ENCODE assay signal across 8 cellular contexts in the genomic region with DNA sequence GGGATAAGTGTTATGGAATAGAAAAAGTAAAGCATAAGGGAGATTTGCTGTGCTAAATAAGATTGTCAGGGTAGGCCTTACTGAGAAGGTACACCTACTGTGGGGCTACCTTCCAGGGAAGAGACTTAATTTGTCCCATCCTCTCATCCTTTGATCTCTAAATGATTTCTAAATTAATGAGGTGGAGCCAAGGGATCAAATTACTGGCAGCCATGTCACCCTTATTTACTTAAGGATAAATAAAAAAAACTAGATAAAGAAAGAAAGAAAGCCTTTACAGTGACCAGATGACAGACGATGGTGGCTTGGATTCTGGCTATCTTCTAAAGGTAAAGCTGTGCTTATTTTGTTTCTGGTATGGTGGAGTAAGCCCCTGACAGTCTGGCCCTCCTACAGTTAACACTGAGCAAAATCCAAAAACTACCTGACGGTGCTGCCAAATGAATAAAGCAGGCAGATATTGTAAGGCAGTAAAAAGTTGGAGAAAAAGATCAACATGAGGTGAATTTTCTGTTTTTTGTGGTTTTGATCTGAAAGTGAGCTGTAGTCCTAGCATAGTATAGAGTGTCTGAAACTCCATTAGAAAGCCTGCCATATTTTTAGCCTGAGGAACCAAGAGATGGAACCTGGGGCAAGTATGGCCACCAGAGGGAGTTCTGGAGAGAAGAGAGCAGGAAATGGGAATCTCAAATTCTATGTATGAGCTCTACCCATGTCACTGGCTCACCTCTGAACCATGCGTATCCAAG.
A peak's percentile ranks its signal among the peaks of the same experiment; 100 is the strongest.
DNase-seq lines count a peak whose midpoint lies in the region; ATAC-seq, FAIRE-seq and TF ChIP-seq lines count a peak whose summit lies in the region.

No MANE protein-coding gene starts in this region.

- H3K27me3 ChIP-seq in BJ (ENCODE audit: control insufficient read depth, insufficient read depth, low read length) (no peaks in the 10 kb centered on the region), bronchial epithelial cell (ENCODE audit: control insufficient read depth, insufficient read depth, low read length) (no peaks in the 10 kb centered on the region)

- H3K36me3 ChIP-seq in BJ (ENCODE audit: control insufficient read depth, insufficient read depth, low read length) (no peaks in the 10 kb centered on the region), bronchial epithelial cell (ENCODE audit: control insufficient read depth, insufficient read depth, low read length) (no peaks in the 10 kb centered on the region)

- DNase-seq in BJ (ENCODE audit: low read depth): peak; percentile 6
- DNase-seq in NCI-H69 (lab: John Stamatoyannopoulos, UW): peak; percentile 44
- DNase-seq in bronchial epithelial cell (ENCODE audit: low read depth): peak; percentile 58
- peak; percentile 86 for DNase-seq in left kidney (ENCODE audit: low read depth, low spot score)
- DNase-seq in urothelium cell line (ENCODE audit: low spot score): peak; percentile 62

- POLR2A ChIA-PET in BJ (lab: Charles Lee): no interaction called here

- CTCF ChIA-PET in BJ (lab: Yijun Ruan, JAX): interaction anchor here (0.6 to 7.9 kb wide), 24 partner anchors 8 to 602 kb away, joined by 3 to 106 read pairs (median 4); a partner anchor contains a TSS

- no peak for ATAC-seq in GM21825 (IDR thresholded peaks at IDR 0.05; ENCODE audit: unreplicated experiment)
- no peak for ATAC-seq in HG03354 (IDR thresholded peaks at IDR 0.05; ENCODE audit: poor library complexity, severe bottlenecking, unreplicated experiment)

- TF ChIP-seq CTCF in BJ (IDR thresholded peaks at IDR 0.05; ENCODE audit: insufficient read depth, low read depth, low read length) (peak; percentile 89), GM12873 (IDR thresholded peaks at IDR 0.05; ENCODE audit: insufficient read depth, low read depth, low read length, missing control alignments) (peak; percentile 64), bronchial epithelial cell (IDR thresholded peaks at IDR 0.05; ENCODE audit: insufficient read depth, low read length, severe bottlenecking) (peak; percentile 76)

- H3K4me3 ChIP-seq in BJ (ENCODE audit: low read depth, low read length) (no peak overlapping the region), bronchial epithelial cell (ENCODE audit: low read depth, low read length) (no peak overlapping the region)

- FAIRE-seq in bronchial epithelial cell (lab: Jason Lieb, UNC): no peak
- FAIRE-seq in urothelium cell line (lab: Jason Lieb, UNC): no peak

Comparison
In these comparisons a context has a peak if more than half of its experiments do, and no peak if none do; other contexts are left out.
1. DNase-seq: peak in every context shown above with its lines; median percentile 86 in left kidney; 62 in urothelium cell line; 58 in bronchial epithelial cell; 44 in NCI-H69; 6 in BJ.